ENCODE assay signal across 9 cellular contexts in the genomic region with DNA sequence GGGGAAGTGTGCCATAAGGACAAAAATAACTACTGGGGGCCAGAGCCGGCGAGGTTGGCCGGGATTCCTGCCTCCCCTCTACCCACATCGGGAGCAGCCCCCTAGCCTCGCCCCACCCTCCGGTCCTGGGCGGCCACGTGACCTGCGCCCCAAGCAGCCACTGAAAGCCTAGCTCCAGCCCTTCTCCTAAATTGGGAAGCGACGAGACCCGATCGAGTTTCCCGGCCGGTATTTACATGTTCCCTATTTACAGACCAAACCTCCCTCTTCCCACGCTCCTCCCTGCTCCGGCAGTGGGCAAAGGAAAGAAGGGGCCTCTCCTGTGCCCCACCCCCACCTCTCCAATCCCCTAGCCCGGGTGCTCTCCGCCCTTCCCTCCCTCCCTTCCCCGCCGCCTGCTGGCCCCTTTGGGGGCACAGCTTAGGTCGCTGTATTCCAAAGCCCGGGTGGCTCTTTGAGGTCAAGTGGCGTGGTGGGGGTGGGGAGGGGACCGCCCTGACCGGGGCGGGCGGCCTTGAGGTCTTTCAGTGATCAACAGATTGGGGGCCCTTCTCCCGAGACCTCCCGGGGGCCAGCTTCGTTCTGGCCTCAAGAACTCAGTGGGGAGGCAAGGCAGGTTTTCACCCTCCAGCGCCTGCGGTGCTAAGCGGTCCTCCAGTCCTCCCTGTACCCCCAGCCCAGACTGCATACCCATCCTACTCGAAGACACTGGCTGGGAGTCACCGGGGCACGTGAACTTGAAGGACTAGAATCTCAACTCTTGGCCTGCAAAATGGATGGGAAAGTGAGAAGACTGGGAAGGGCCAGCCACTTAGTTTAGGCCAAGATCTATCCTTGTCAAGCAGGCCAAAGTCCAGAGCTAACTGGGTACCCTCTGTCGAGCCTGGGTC. TPM values are rescaled to one million over a fixed set of nuclear protein-coding genes. Genes with fewer than 3 reads are reported as not detected.
DNase-seq lines count a peak whose midpoint lies in the region; ATAC-seq and TF ChIP-seq lines count a peak whose summit lies in the region.
"Had no signal": no experiment of that assay in that cellular context is flagged by ENCODE, and none has a peak within 500 bp of the region (broad histone marks: within the 10 kb centered on the region; RNA-seq: fewer than 3 reads in every experiment).

No MANE protein-coding gene starts in this region.

- H3K27ac ChIP-seq in duodenal mucosa (ENCODE audit: low read depth, low read length) (peak overlapping the region; percentile 36), liver (ENCODE audit: low read depth in 1 of 2, low read length in 2 of 2) (no peak overlapping the region)

- H3K4me3 ChIP-seq in duodenal mucosa (ENCODE audit: low read depth in 1 of 2, low read length in 2 of 2) (peak overlapping the region; percentile 23 to 36), liver (ENCODE audit: low read depth in 1 of 3, low read length in 3 of 3) (peak overlapping the region in 2 of 3 donors; percentile 24 to 32)

- TF ChIP-seq RAD21 in liver (IDR thresholded peaks at IDR 0.05): peak in 1 of 2 donors; percentile 14

- DNase-seq in NCI-H2171 treated with DMSO at 0.1 percent for 48 hours (lab: John Stamatoyannopoulos, UW): peak; percentile 82
- no peak for DNase-seq in stimulated activated naive CD8-positive, alpha-beta T cell treated with anti-CD3 and anti-CD28 coated beads, Interleukin-15, amount 100 ng/mL, for 72 hours
- DNase-seq in OCI-M2 (lab: John Stamatoyannopoulos, UW; ENCODE audit: unreplicated experiment): no peak
- DNase-seq: SW 1271 had no signal

- WGBS in liver: 32% methylated on average over 38 of the region's 38 CpGs

- H3K9me3 ChIP-seq in duodenal mucosa (ENCODE audit: control insufficient read depth in 1 of 2, low read length in 2 of 2): no peaks in the 10 kb centered on the region
- H3K9me3 ChIP-seq in liver (ENCODE audit: control insufficient read depth in 4 of 4, low read length in 3 of 4): no peaks in the 10 kb centered on the region

- H3K4me3 Mint-ChIP-seq in stimulated activated naive CD8-positive, alpha-beta T cell treated with anti-CD3 and anti-CD28 coated beads, Interleukin-15, amount 100 ng/mL, for 72 hours: peak overlapping the region; percentile 56 to 78

- H3K4me1 ChIP-seq in duodenal mucosa (ENCODE audit: control insufficient read depth in 1 of 2, insufficient read depth in 2 of 2, low read length in 2 of 2) (peaks cover 4 to 9% of the 10 kb centered on the region in 2 donors), liver (ENCODE audit: control insufficient read depth in 4 of 4, insufficient read depth in 4 of 4, low read length in 3 of 4) (peaks cover 3 to 11% (median 6%) of the 10 kb centered on the region in 4 donors)

- H3K9ac ChIP-seq in duodenal mucosa (ENCODE audit: low read depth in 1 of 2, low read length in 2 of 2): peak overlapping the region; percentile 32 to 33
- H3K9ac ChIP-seq in liver (ENCODE audit: low read depth in 1 of 2, low read length in 2 of 2): no peak overlapping the region

- H3K27me3 ChIP-seq in duodenal mucosa (ENCODE audit: control insufficient read depth in 1 of 2, insufficient read depth in 2 of 2, low read length in 2 of 2): peaks cover 0 to 10% of the 10 kb centered on the region in 2 donors
- H3K27me3 ChIP-seq in liver (ENCODE audit: control insufficient read depth in 4 of 4, insufficient read depth in 4 of 4, low read length in 3 of 4): no peaks in the 10 kb centered on the region

- H3K27ac Mint-ChIP-seq in stimulated activated naive CD8-positive, alpha-beta T cell treated with anti-CD3 and anti-CD28 coated beads, Interleukin-15, amount 100 ng/mL, for 72 hours: peak overlapping the region in 1 of 2 donors; percentile 69

- peaks cover 64% of the 10 kb centered on the region for H3K4me1 Mint-ChIP-seq in stimulated activated naive CD8-positive, alpha-beta T cell treated with anti-CD3 and anti-CD28 coated beads, Interleukin-15, amount 100 ng/mL, for 72 hours

- no peak for ATAC-seq in stimulated activated naive CD8-positive, alpha-beta T cell treated with anti-CD3 and anti-CD28 coated beads, Interleukin-15, amount 100 ng/mL, for 72 hours
- ATAC-seq in HG03095 (IDR thresholded peaks at IDR 0.05; ENCODE audit: unreplicated experiment) (no peak), HG03469 (IDR thresholded peaks at IDR 0.05; ENCODE audit: unreplicated experiment) (no peak), HG03108 (IDR thresholded peaks at IDR 0.05; ENCODE audit: unreplicated experiment) (no peak)

- peaks cover 20% of the 10 kb centered on the region for H3K27me3 Mint-ChIP-seq in stimulated activated naive CD8-positive, alpha-beta T cell treated with anti-CD3 and anti-CD28 coated beads, Interleukin-15, amount 100 ng/mL, for 72 hours

- no peaks in the 10 kb centered on the region for H3K9me3 Mint-ChIP-seq in stimulated activated naive CD8-positive, alpha-beta T cell treated with anti-CD3 and anti-CD28 coated beads, Interleukin-15, amount 100 ng/mL, for 72 hours

- TF ChIP-seq CTCF in liver (IDR thresholded peaks at IDR 0.05; ENCODE audit: low read depth, low read length, missing input control): peak; percentile 4

- H3K36me3 ChIP-seq in duodenal mucosa (ENCODE audit: control insufficient read depth in 1 of 2, insufficient read depth in 2 of 2, low read length in 2 of 2) (no peaks in the 10 kb centered on the region), liver (ENCODE audit: control insufficient read depth in 4 of 4, insufficient read depth in 3 of 4, low read depth in 1 of 4, low read length in 3 of 4) (no peaks in the 10 kb centered on the region)

TF ChIP-seq in liver, 16 proteins besides CTCF, POLR2A, EP300 and RAD21:
- TF ChIP-seq FOXA2 (IDR thresholded peaks at IDR 0.05) (no peak), RXRA (IDR thresholded peaks at IDR 0.05) (no peak), NR2F2 (IDR thresholded peaks at IDR 0.05) (no peak), JUND (IDR thresholded peaks at IDR 0.05) (no peak), HNF4A (conservative IDR thresholded peaks at IDR 0.05) (no peak), YY1 (IDR thresholded peaks at IDR 0.05) (no peak), GABPA (IDR thresholded peaks at IDR 0.05 in 1 of 2, conservative IDR thresholded peaks at IDR 0.05 in 1 of 2) (no peak), EGR1 (IDR thresholded peaks at IDR 0.05; ENCODE audit: low read depth in 2 of 2) (no peak), SP1 (IDR thresholded peaks at IDR 0.05) (no peak), TAF1 (conservative IDR thresholded peaks at IDR 0.05) (no peak), HNF4G (IDR thresholded peaks at IDR 0.05) (no peak), FOXA1 (IDR thresholded peaks at IDR 0.05) (no peak)
- TF ChIP-seq, protein P1, sequence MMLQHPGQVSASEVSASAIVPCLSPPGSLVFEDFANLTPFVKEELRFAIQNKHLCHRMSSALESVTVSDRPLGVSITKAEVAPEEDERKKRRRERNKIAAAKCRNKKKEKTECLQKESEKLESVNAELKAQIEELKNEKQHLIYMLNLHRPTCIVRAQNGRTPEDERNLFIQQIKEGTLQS (IDR thresholded peaks at IDR 0.05): no peak
- TF ChIP-seq, protein P2, sequence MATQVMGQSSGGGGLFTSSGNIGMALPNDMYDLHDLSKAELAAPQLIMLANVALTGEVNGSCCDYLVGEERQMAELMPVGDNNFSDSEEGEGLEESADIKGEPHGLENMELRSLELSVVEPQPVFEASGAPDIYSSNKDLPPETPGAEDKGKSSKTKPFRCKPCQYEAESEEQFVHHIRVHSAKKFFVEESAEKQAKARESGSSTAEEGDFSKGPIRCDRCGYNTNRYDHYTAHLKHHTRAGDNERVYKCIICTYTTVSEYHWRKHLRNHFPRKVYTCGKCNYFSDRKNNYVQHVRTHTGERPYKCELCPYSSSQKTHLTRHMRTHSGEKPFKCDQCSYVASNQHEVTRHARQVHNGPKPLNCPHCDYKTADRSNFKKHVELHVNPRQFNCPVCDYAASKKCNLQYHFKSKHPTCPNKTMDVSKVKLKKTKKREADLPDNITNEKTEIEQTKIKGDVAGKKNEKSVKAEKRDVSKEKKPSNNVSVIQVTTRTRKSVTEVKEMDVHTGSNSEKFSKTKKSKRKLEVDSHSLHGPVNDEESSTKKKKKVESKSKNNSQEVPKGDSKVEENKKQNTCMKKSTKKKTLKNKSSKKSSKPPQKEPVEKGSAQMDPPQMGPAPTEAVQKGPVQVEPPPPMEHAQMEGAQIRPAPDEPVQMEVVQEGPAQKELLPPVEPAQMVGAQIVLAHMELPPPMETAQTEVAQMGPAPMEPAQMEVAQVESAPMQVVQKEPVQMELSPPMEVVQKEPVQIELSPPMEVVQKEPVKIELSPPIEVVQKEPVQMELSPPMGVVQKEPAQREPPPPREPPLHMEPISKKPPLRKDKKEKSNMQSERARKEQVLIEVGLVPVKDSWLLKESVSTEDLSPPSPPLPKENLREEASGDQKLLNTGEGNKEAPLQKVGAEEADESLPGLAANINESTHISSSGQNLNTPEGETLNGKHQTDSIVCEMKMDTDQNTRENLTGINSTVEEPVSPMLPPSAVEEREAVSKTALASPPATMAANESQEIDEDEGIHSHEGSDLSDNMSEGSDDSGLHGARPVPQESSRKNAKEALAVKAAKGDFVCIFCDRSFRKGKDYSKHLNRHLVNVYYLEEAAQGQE (IDR thresholded peaks at IDR 0.05): no peak
- TF ChIP-seq, protein P3, sequence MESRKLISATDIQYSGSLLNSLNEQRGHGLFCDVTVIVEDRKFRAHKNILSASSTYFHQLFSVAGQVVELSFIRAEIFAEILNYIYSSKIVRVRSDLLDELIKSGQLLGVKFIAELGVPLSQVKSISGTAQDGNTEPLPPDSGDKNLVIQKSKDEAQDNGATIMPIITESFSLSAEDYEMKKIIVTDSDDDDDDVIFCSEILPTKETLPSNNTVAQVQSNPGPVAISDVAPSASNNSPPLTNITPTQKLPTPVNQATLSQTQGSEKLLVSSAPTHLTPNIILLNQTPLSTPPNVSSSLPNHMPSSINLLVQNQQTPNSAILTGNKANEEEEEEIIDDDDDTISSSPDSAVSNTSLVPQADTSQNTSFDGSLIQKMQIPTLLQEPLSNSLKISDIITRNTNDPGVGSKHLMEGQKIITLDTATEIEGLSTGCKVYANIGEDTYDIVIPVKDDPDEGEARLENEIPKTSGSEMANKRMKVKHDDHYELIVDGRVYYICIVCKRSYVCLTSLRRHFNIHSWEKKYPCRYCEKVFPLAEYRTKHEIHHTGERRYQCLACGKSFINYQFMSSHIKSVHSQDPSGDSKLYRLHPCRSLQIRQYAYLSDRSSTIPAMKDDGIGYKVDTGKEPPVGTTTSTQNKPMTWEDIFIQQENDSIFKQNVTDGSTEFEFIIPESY (IDR thresholded peaks at IDR 0.05): no peak

RNA-seq across cellular contexts. Expression of a gene that starts 6.3 kb away (rescaled TPM):
- total RNA-seq in liver: 10 to 100 TPM; 38.6 to 60.9 TPM
- 10 to 100 TPM; 20.1 to 48.9 TPM for polyA plus RNA-seq in liver

RNA-seq across cellular contexts. Expression of a gene that starts 34.3 kb away (rescaled TPM):
- total RNA-seq in liver: 1 to 10 TPM; 1.3 to 6.4 TPM
- polyA plus RNA-seq in liver: 1 to 10 TPM in 1 of 2 donors, under 1 TPM in 1; 0.48 to 1.8 TPM

Comparison
In these comparisons a context has a peak if more than half of its experiments do, and no peak if none do; other contexts are left out.
1. H3K9ac ChIP-seq: peak in duodenal mucosa (2 of 2); none in liver (0 of 2).